In genomic region chr5:44958943-44959342, GRCh38 we compare ENCODE assay signal across 25 cellular contexts.
DNase-seq lines count a peak whose midpoint lies in the region; ATAC-seq, FAIRE-seq and TF ChIP-seq lines count a peak whose summit lies in the region.
"Had no signal": no experiment of that assay in that cellular context is flagged by ENCODE, and none has a peak within 500 bp of the region (broad histone marks: within the 10 kb centered on the region; RNA-seq: fewer than 3 reads in every experiment).

No MANE protein-coding gene starts in this region.

- no peaks in the 10 kb centered on the region for H3K9me1 ChIP-seq in IMR-90 (ENCODE audit: insufficient read depth, low read length)

- in situ Hi-C loops in IMR-90 (cut with MboI; ENCODE audit: low sequenced_read_pairs), result no loop called here

- H3K4me1 Mint-ChIP-seq in WTC11, result peaks cover 6% of the 10 kb centered on the region
- H3K4me1 Mint-ChIP-seq: B cell had no signal

- H3K4me3 ChIP-seq in A549, result no peak overlapping the region
- no peak overlapping the region for H3K4me3 ChIP-seq in IMR-90 (ENCODE audit: insufficient read depth, low read depth, low read length)
- no peak overlapping the region for H3K4me3 ChIP-seq in heart right ventricle
- H3K4me3 ChIP-seq: BLaER1 treated with 17β-estradiol and CSF1 and Interleukin-3, amounts not matched to agents 10 nM and 100 nM; GM12878 had no signal

- no peak overlapping the region for H3K9ac ChIP-seq in IMR-90 (ENCODE audit: low read depth, low read length)
- H3K9ac ChIP-seq: BLaER1 treated with 17β-estradiol and CSF1 and Interleukin-3, amounts not matched to agents 10 nM and 100 nM had no signal

- H4K5ac ChIP-seq in IMR-90 (ENCODE audit: low read depth, low read length), result no peak overlapping the region

- no peaks in the 10 kb centered on the region for H3K27me3 ChIP-seq in IMR-90 (ENCODE audit: control insufficient read depth, insufficient read depth, low read length)
- H3K27me3 ChIP-seq in heart right ventricle, result no peaks in the 10 kb centered on the region
- H3K27me3 ChIP-seq: BLaER1 treated with 17β-estradiol and CSF1 and Interleukin-3, amounts not matched to agents 10 nM and 100 nM had no signal

- no peak for FAIRE-seq in A549 (lab: Jason Lieb, UNC)
- FAIRE-seq: A204.1, D721Med, GM12878, GM12892, GM18507 had no signal

- H3K4ac ChIP-seq in IMR-90 (ENCODE audit: low read depth, low read length), result no peak overlapping the region

- H2AK9ac ChIP-seq in IMR-90 (replicated peaks; ENCODE audit: low read depth, low read length, poor library complexity), result no peak overlapping the region

- H3K9me3 ChIP-seq in A549 (no peaks in the 10 kb centered on the region), IMR-90 (ENCODE audit: control insufficient read depth, insufficient read depth, low read length) (peaks cover 2% of the 10 kb centered on the region; the same call in 1 of the 2 replicates), heart right ventricle (peaks cover 0 to 7% (median 0%) of the 10 kb centered on the region in 11 donors)
- H3K9me3 ChIP-seq: Caco-2 had no signal

- H3K18ac ChIP-seq in IMR-90 (ENCODE audit: low read depth, low read length), result no peak overlapping the region

- H4K20me1 ChIP-seq in IMR-90 (ENCODE audit: insufficient read depth, low read length), result no peaks in the 10 kb centered on the region
- H4K20me1 ChIP-seq: BLaER1 treated with 17β-estradiol and CSF1 and Interleukin-3, amounts not matched to agents 10 nM and 100 nM had no signal

- H3K27ac Mint-ChIP-seq in WTC11, result no peak overlapping the region
- H3K27ac Mint-ChIP-seq: B cell; CD4-positive, alpha-beta T cell; CD8-positive, alpha-beta T cell had no signal

- no peak overlapping the region for H2BK20ac ChIP-seq in IMR-90 (ENCODE audit: low read depth, low read length)

- H3K23ac ChIP-seq in IMR-90 (ENCODE audit: low read depth, low read length), result no peak overlapping the region

- H4K8ac ChIP-seq in IMR-90 (ENCODE audit: low read depth in 2 of 2, low read length in 2 of 2), result no peak overlapping the region

- no TSS peak for BruUV-seq in IMR-90 (replicated peaks; lab: Mats Ljungman, UMichigan)

- intact Hi-C loops in IMR-90 (cut with micrococcal nuclease), result no loop called here
- intact Hi-C loops in heart right ventricle (cut with DNase I), result loop anchor here in 1 of 10 donors (10.0 kb wide), 1 partner anchor 736 kb away; the partner anchor contains the start of gene HCN1

- no peaks in the 10 kb centered on the region for H3K27me3 Mint-ChIP-seq in WTC11 (ENCODE audit: low read depth)
- H3K27me3 Mint-ChIP-seq: B cell; CD4-positive, alpha-beta T cell had no signal

- POLR2A ChIA-PET in A549 (lab: Yijun Ruan, JAX) (no interaction called here), IMR-90 (lab: Charles Lee; ENCODE audit: unreplicated experiment) (no interaction called here), WTC11 (lab: Charles Lee) (no interaction called here)

- TF ChIP-seq RAD21 in A549 (conservative IDR thresholded peaks at IDR 0.05 in 1 of 2, IDR thresholded peaks at IDR 0.05 in 1 of 2) (no peak), IMR-90 (IDR thresholded peaks at IDR 0.05; ENCODE audit: low read length) (no peak)

- H3K36me3 ChIP-seq in IMR-90 (ENCODE audit: control insufficient read depth, insufficient read depth, low read length), result no peaks in the 10 kb centered on the region
- no peaks in the 10 kb centered on the region for H3K36me3 ChIP-seq in heart right ventricle
- H3K36me3 ChIP-seq: BLaER1 treated with 17β-estradiol and CSF1 and Interleukin-3, amounts not matched to agents 10 nM and 100 nM had no signal

- H2AFZ ChIP-seq in IMR-90 (replicated peaks; ENCODE audit: low read length, poor library complexity), result no peak overlapping the region

- ATAC-seq in A549 (no peak), IMR-90 (ENCODE audit: low read depth) (no peak), WTC11 (no peak), heart right ventricle (no peak), GM21717 (IDR thresholded peaks at IDR 0.05; ENCODE audit: unreplicated experiment) (no peak)
- ATAC-seq: CD8-positive, alpha-beta T cell; GM12878 had no signal

- H3K56ac ChIP-seq in IMR-90 (ENCODE audit: extremely low read depth, insufficient read depth, low read length), result no peak overlapping the region

- TF ChIP-seq POLR2A in A549 (IDR thresholded peaks at IDR 0.05; ENCODE audit: low read length), result no peak
- no peak for TF ChIP-seq POLR2A in IMR-90 (IDR thresholded peaks at IDR 0.05; ENCODE audit: low read depth, low read length)

- H3K4me1 ChIP-seq in A549, result no peaks in the 10 kb centered on the region
- H3K4me1 ChIP-seq in IMR-90 (ENCODE audit: control insufficient read depth, insufficient read depth, low read length), result no peaks in the 10 kb centered on the region
- H3K4me1 ChIP-seq in heart right ventricle, result no peaks in the 10 kb centered on the region
- H3K4me1 ChIP-seq: BLaER1 treated with 17β-estradiol and CSF1 and Interleukin-3, amounts not matched to agents 10 nM and 100 nM; Caco-2 had no signal

- TF ChIP-seq CTCF in A549 (IDR thresholded peaks at IDR 0.05), result no peak
- TF ChIP-seq CTCF in IMR-90 (conservative IDR thresholded peaks at IDR 0.05; ENCODE audit: low read depth, low read length), result no peak
- TF ChIP-seq CTCF in WTC11 (IDR thresholded peaks at IDR 0.05), result no peak
- no peak for TF ChIP-seq CTCF in heart right ventricle (IDR thresholded peaks at IDR 0.05)

- no peak overlapping the region for H2BK120ac ChIP-seq in IMR-90 (ENCODE audit: low read depth, low read length)

- H2BK5ac ChIP-seq in IMR-90 (ENCODE audit: low read depth, low read length, poor library complexity, severe bottlenecking), result no peak overlapping the region

- H3K14ac ChIP-seq in IMR-90 (replicated peaks; ENCODE audit: low read depth, low read length), result no peak overlapping the region

- TF ChIP-seq EP300 in A549 (IDR thresholded peaks at IDR 0.05), result no peak

- peaks cover 10% of the 10 kb centered on the region for H3K9me3 Mint-ChIP-seq in WTC11

- no peak overlapping the region for H2AK5ac ChIP-seq in IMR-90 (ENCODE audit: low read depth, low read length)

- DNase-seq in A549 (ENCODE audit: low read depth in 1 of 2, low spot score in 1 of 2) (no peak), IMR-90 (no peak), WTC11 (ENCODE audit: low spot score) (no peak), heart right ventricle (no peak), DMS153 treated with DMSO at 0.1 percent for 48 hours (lab: John Stamatoyannopoulos, UW; ENCODE audit: unreplicated experiment) (no peak)
- DNase-seq: 8988T; AML-193; Caco-2; Calu3; CD4-positive, alpha-beta T cell; CD8-positive, alpha-beta T cell; DMS53; DMS79; DND-41; EL; GDM1 had no signal

- no peak overlapping the region for H2BK15ac ChIP-seq in IMR-90 (ENCODE audit: low read depth, low read length)

- H3K27ac ChIP-seq in A549, result no peak overlapping the region
- H3K27ac ChIP-seq in IMR-90 (ENCODE audit: insufficient read depth, low read length), result no peak overlapping the region
- H3K27ac ChIP-seq in heart right ventricle, result no peak overlapping the region
- H3K27ac ChIP-seq: BLaER1 treated with 17β-estradiol and CSF1 and Interleukin-3, amounts not matched to agents 10 nM and 100 nM; C4-2B had no signal

- no peaks in the 10 kb centered on the region for H3K79me1 ChIP-seq in IMR-90 (ENCODE audit: low read depth in 1 of 2, low read length in 2 of 2)

- H3K4me2 ChIP-seq in A549, result no peak overlapping the region
- H3K4me2 ChIP-seq in IMR-90 (ENCODE audit: low read depth, low read length), result no peak overlapping the region
- H3K4me2 ChIP-seq: BLaER1 treated with 17β-estradiol and CSF1 and Interleukin-3, amounts not matched to agents 10 nM and 100 nM had no signal

- peaks cover 7% of the 10 kb centered on the region for H3K36me3 Mint-ChIP-seq in WTC11
- H3K36me3 Mint-ChIP-seq: CD8-positive, alpha-beta T cell had no signal

- dilution Hi-C loops in IMR-90 (cut with HindIII; ENCODE audit: low sequenced_read_pairs, unreplicated experiment), result no loop called here

- H4K91ac ChIP-seq in IMR-90 (ENCODE audit: insufficient read depth, low read depth, low read length), result no peak overlapping the region

- H3K4me3 Mint-ChIP-seq in WTC11, result no peak overlapping the region
- H3K4me3 Mint-ChIP-seq: B cell; CD4-positive, alpha-beta T cell; CD8-positive, alpha-beta T cell had no signal

- 31% methylated on average over 5 of the region's 5 CpGs for WGBS in A549 (ENCODE audit: missing lambda C conversion rate)
- WGBS in IMR-90 (ENCODE audit: extremely low coverage in 2 of 2, insufficient read length in 1 of 2), 2 experiments, result 73% methylated on average over 4 of the region's 5 CpGs; no CpG with 5 or more reads in 1 of the 2 experiments
- 85 to 91% methylated on average over 5 of the region's 5 CpGs for WGBS in heart right ventricle, 2 donors

- CTCF ChIA-PET in A549 (lab: Yijun Ruan, JAX), result no interaction called here
- CTCF ChIA-PET in IMR-90 (lab: Yijun Ruan, JAX), result no interaction called here
- CTCF ChIA-PET in WTC11 (lab: Charles Lee), result no interaction called here

TF ChIP-seq in A549, 52 proteins besides CTCF, POLR2A, EP300 and RAD21 (continues in another document):
- TF ChIP-seq ZSCAN20 (CRISPR knock-in tag; IDR thresholded peaks at IDR 0.05) (no peak), HDAC2 (IDR thresholded peaks at IDR 0.05) (no peak), ATOH8 (CRISPR knock-in tag; IDR thresholded peaks at IDR 0.05; ENCODE audit: low read depth) (no peak)

TF ChIP-seq in IMR-90, 13 proteins besides CTCF, POLR2A, EP300 and RAD21:
- TF ChIP-seq RCOR1 (IDR thresholded peaks at IDR 0.05; ENCODE audit: insufficient replicate concordance, low read length) (no peak), MAFK (IDR thresholded peaks at IDR 0.05; ENCODE audit: low read depth, low read length) (peak; percentile 64), BHLHE40 (IDR thresholded peaks at IDR 0.05; ENCODE audit: low read depth, low read length) (no peak)
TF ChIP-seq in IMR-90: peak in this region for 1.

TF ChIP-seq in WTC11, 78 proteins besides CTCF, POLR2A, EP300 and RAD21 (continues in another document):
- TF ChIP-seq NFYB (CRISPR knock-in tag; conservative IDR thresholded peaks at IDR 0.05; ENCODE audit: low read depth), result 0 out of 2 replicates have a peak, but pooled peaks have one; percentile 18
